In genomic region chr7:52775881-52776280, GRCh38 we compare ENCODE assay signal across 8 cellular contexts.
"Had no signal": no experiment of that assay in that cellular context is flagged by ENCODE, and none has a peak within 500 bp of the region (broad histone marks: within the 10 kb centered on the region; RNA-seq: fewer than 3 reads in every experiment).

No MANE protein-coding gene starts in this region.

- H3K9ac ChIP-seq: GM23248 had no signal

- H3K27ac ChIP-seq: GM23248, HL-60 had no signal

- DNase-seq: GM23248, GOT3, H7, HFFc6 had no signal

- ATAC-seq: HCT116, HepG2 had no signal

- H2AFZ ChIP-seq: GM23248 had no signal

- FAIRE-seq: HepG2 had no signal

- H3K4me1 ChIP-seq: HAP-1 had no signal

- H3K36me3 ChIP-seq: HAP-1 had no signal

- H3K9me3 ChIP-seq: HAP-1 had no signal

- H3K4me3 ChIP-seq: GM23248, HAP-1 had no signal
